ENCODE assay signal across 16 cellular contexts in genomic region chr5:139188558-139189270, GRCh38.
"Had no signal": no experiment of that assay in that cellular context is flagged by ENCODE, and none has a peak within 500 bp of the region (broad histone marks: within the 10 kb centered on the region; RNA-seq: fewer than 3 reads in every experiment).

No MANE protein-coding gene starts in this region.

- FAIRE-seq: TTC549 had no signal

- H3K27ac Mint-ChIP-seq: activated B cell treated with CpG ODN at 0.5 μM for 24 hours; activated CD4-positive, alpha-beta memory T cell treated with anti-CD3 and anti-CD28 coated beads for 36 hours; activated naive CD4-positive, alpha-beta T cell treated with anti-CD3 and anti-CD28 coated beads, Interleukin-2, amount 50 U/mL, for 72 hours; activated T-helper 1 cell treated with anti-CD3 and anti-CD28 coated beads, Interleukin-12 subunit alpha, Interleukin-12 subunit beta, Interleukin-2, Interleukin-4 antibody, amounts not matched to agents 30 ng/mL and 10 ng/mL and 1 ng/mL, durations not matched to agents 14 hours and 24 hours and 36 hours; effector memory CD8-positive, alpha-beta T cell; nephron progenitor cell; stimulated activated naive CD8-positive, alpha-beta T cell treated with anti-CD3 and anti-CD28 coated beads, Interleukin-15, Interleukin-2, amounts not matched to agents 100 ng/mL and 50 ng/mL, for 24 hours had no signal

- H3K4me3 ChIP-seq: lower lobe of right lung, suprapubic skin had no signal

- H3K27me3 ChIP-seq: suprapubic skin had no signal

- H3K4me3 Mint-ChIP-seq: activated B cell treated with CpG ODN at 0.5 μM for 24 hours; activated CD4-positive, alpha-beta memory T cell treated with anti-CD3 and anti-CD28 coated beads for 36 hours; activated T-helper 1 cell treated with anti-CD3 and anti-CD28 coated beads, Interleukin-12 subunit alpha, Interleukin-12 subunit beta, Interleukin-2, Interleukin-4 antibody, amounts not matched to agents 30 ng/mL and 10 ng/mL and 1 ng/mL, durations not matched to agents 14 hours and 24 hours and 36 hours; effector memory CD8-positive, alpha-beta T cell; nephron progenitor cell; stimulated activated naive CD8-positive, alpha-beta T cell treated with anti-CD3 and anti-CD28 coated beads, Interleukin-15, Interleukin-2, amounts not matched to agents 100 ng/mL and 50 ng/mL, for 24 hours had no signal

- H3K36me3 ChIP-seq: lower lobe of right lung, suprapubic skin had no signal

- H3K9me3 Mint-ChIP-seq: activated B cell treated with CpG ODN at 0.5 μM for 24 hours; activated CD4-positive, alpha-beta memory T cell treated with anti-CD3 and anti-CD28 coated beads for 36 hours; activated naive CD4-positive, alpha-beta T cell treated with anti-CD3 and anti-CD28 coated beads, Interleukin-2, amount 50 U/mL, for 72 hours; activated T-helper 1 cell treated with anti-CD3 and anti-CD28 coated beads, Interleukin-12 subunit alpha, Interleukin-12 subunit beta, Interleukin-2, Interleukin-4 antibody, amounts not matched to agents 30 ng/mL and 10 ng/mL and 1 ng/mL, durations not matched to agents 14 hours and 24 hours and 36 hours; effector memory CD8-positive, alpha-beta T cell; stimulated activated naive CD8-positive, alpha-beta T cell treated with anti-CD3 and anti-CD28 coated beads, Interleukin-15, Interleukin-2, amounts not matched to agents 100 ng/mL and 50 ng/mL, for 24 hours had no signal

- H3K27ac ChIP-seq: suprapubic skin had no signal

- DNase-seq: activated B cell treated with CpG ODN at 0.5 μM for 24 hours; activated CD4-positive, alpha-beta memory T cell treated with anti-CD3 and anti-CD28 coated beads for 36 hours; activated CD4-positive, alpha-beta T cell treated with anti-CD3 and anti-CD28 coated beads for 4 hours; activated gamma-delta T cell treated with Interleukin-2 at 50 U/mL for 16 hours; activated T-cell treated with anti-CD3 and anti-CD28 coated beads for 4 hours; effector memory CD8-positive, alpha-beta T cell; left cardiac atrium; lower lobe of right lung; nephron progenitor cell; nucleus accumbens; stimulated activated CD4-positive, alpha-beta T cell treated with anti-CD3 and anti-CD28 coated beads, Interleukin-2, amount 100 ng/mL, for 24 hours had no signal

- ATAC-seq: activated naive CD4-positive, alpha-beta T cell treated with anti-CD3 and anti-CD28 coated beads, Interleukin-2, amount 50 U/mL, for 72 hours; effector memory CD8-positive, alpha-beta T cell; lower lobe of right lung had no signal

- H3K9me3 ChIP-seq: lower lobe of right lung, suprapubic skin had no signal

- H3K4me1 ChIP-seq: suprapubic skin had no signal

- H3K27me3 Mint-ChIP-seq: activated B cell treated with CpG ODN at 0.5 μM for 24 hours; activated CD4-positive, alpha-beta memory T cell treated with anti-CD3 and anti-CD28 coated beads for 36 hours; effector memory CD8-positive, alpha-beta T cell; stimulated activated naive CD8-positive, alpha-beta T cell treated with anti-CD3 and anti-CD28 coated beads, Interleukin-15, Interleukin-2, amounts not matched to agents 100 ng/mL and 50 ng/mL, for 24 hours had no signal
